23 cellular contexts compared by ENCODE assay signal in genomic region chr2:97724501-97724900, GRCh38. TPM values are rescaled to one million over a fixed set of nuclear protein-coding genes. Genes with fewer than 3 reads are reported as not detected.
A peak's percentile ranks its signal among the peaks of the same experiment; 100 is the strongest.
DNase-seq lines count a peak whose midpoint lies in the region; ATAC-seq and TF ChIP-seq lines count a peak whose summit lies in the region.
"Had no signal": no experiment of that assay in that cellular context is flagged by ENCODE, and none has a peak within 500 bp of the region (broad histone marks: within the 10 kb centered on the region; RNA-seq: fewer than 3 reads in every experiment).

No MANE protein-coding gene starts in this region.

- H2BK12ac ChIP-seq in trophoblast cell (ENCODE audit: low read length): no peak overlapping the region

- H3K9ac ChIP-seq in trophoblast cell (ENCODE audit: low read length): no peak overlapping the region

- no peak overlapping the region for H2AFZ ChIP-seq in trophoblast cell (ENCODE audit: insufficient read depth, low read length, poor library complexity)

- H3K4me1 Mint-ChIP-seq in activated CD8-positive, alpha-beta T cell treated with anti-CD3 and anti-CD28 coated beads for 36 hours (ENCODE audit: low read depth): peaks cover 80% of the 10 kb centered on the region
- peaks cover 80% of the 10 kb centered on the region for H3K4me1 Mint-ChIP-seq in activated CD8-positive, alpha-beta T cell treated with anti-CD3 and anti-CD28 coated beads, Interleukin-2, amount 10 ng/mL, durations not matched to agents 7 days and 5 days (ENCODE audit: low read depth)
- peaks cover 83% of the 10 kb centered on the region for H3K4me1 Mint-ChIP-seq in CD8-positive, alpha-beta T cell (ENCODE audit: low read depth)
- H3K4me1 Mint-ChIP-seq in immature natural killer cell: peaks cover 93 to 98% of the 10 kb centered on the region in 2 donors
- no peaks in the 10 kb centered on the region for H3K4me1 Mint-ChIP-seq in HFFc6 (ENCODE audit: low read depth)

- no peak for ATAC-seq in activated CD8-positive, alpha-beta T cell treated with anti-CD3 and anti-CD28 coated beads for 36 hours
- ATAC-seq in activated CD8-positive, alpha-beta T cell treated with anti-CD3 and anti-CD28 coated beads, Interleukin-2, amount 10 ng/mL, durations not matched to agents 7 days and 5 days: no peak
- no peak for ATAC-seq in CD8-positive, alpha-beta T cell
- ATAC-seq in GM19324 (IDR thresholded peaks at IDR 0.05; ENCODE audit: low FRiP score, unreplicated experiment): no peak
- ATAC-seq: Right ventricle myocardium inferior had no signal

- no peaks in the 10 kb centered on the region for H3K27me3 Mint-ChIP-seq in activated CD8-positive, alpha-beta T cell treated with anti-CD3 and anti-CD28 coated beads for 36 hours
- no peaks in the 10 kb centered on the region for H3K27me3 Mint-ChIP-seq in activated CD8-positive, alpha-beta T cell treated with anti-CD3 and anti-CD28 coated beads, Interleukin-2, amount 10 ng/mL, durations not matched to agents 7 days and 5 days (ENCODE audit: low read depth)
- no peaks in the 10 kb centered on the region for H3K27me3 Mint-ChIP-seq in CD8-positive, alpha-beta T cell (ENCODE audit: low read depth)
- H3K27me3 Mint-ChIP-seq in immature natural killer cell (ENCODE audit: low read depth in 3 of 3): peaks cover 4 to 16% (median 13%) of the 10 kb centered on the region in 3 donors
- peaks cover 18% of the 10 kb centered on the region for H3K27me3 Mint-ChIP-seq in HFFc6 (ENCODE audit: insufficient read depth)

- no peaks in the 10 kb centered on the region for H3K9me3 ChIP-seq in CD8-positive, alpha-beta T cell (ENCODE audit: low read length)
- H3K9me3 ChIP-seq in spleen (peaks cover 0 to under 1% (median 0%) of the 10 kb centered on the region in 8 donors), trophoblast cell (ENCODE audit: insufficient read depth, low read depth, low read length) (peaks cover 6% of the 10 kb centered on the region)

- H3K4me3 Mint-ChIP-seq in activated CD8-positive, alpha-beta T cell treated with anti-CD3 and anti-CD28 coated beads for 36 hours: no peak overlapping the region
- H3K4me3 Mint-ChIP-seq in activated CD8-positive, alpha-beta T cell treated with anti-CD3 and anti-CD28 coated beads, Interleukin-2, amount 10 ng/mL, durations not matched to agents 7 days and 5 days: no peak overlapping the region
- H3K4me3 Mint-ChIP-seq in CD8-positive, alpha-beta T cell: no peak overlapping the region
- H3K4me3 Mint-ChIP-seq in immature natural killer cell (peak overlapping the region in 4 of 5 donors; percentile 20 to 36 (median 32)), HFFc6 (no peak overlapping the region)

- POLR2A ChIA-PET in activated CD8-positive, alpha-beta T cell treated with anti-CD3 and anti-CD28 coated beads for 36 hours (lab: Charles Lee): interaction anchor here (0.9 to 6.3 kb wide), 5 partner anchors 11 to 400 kb away, joined by 3 to 56 read pairs (median 5); partner anchors contain the start of genes ACTR1B and ZAP70
- POLR2A ChIA-PET in activated CD8-positive, alpha-beta T cell treated with anti-CD3 and anti-CD28 coated beads, Interleukin-2, amount 10 ng/mL, durations not matched to agents 7 days and 5 days (lab: Charles Lee): interaction anchor here (1.1 kb wide), 1 partner anchor 16 kb away, joined by 3 read pairs; no protein-coding TSS in a partner anchor
- POLR2A ChIA-PET in CD8-positive, alpha-beta T cell (lab: Charles Lee): interaction anchor here (3.0 kb wide), 1 partner anchor 11 kb away, joined by 13 read pairs; the partner anchor contains the start of gene ZAP70

- H3K4me2 ChIP-seq in trophoblast cell (ENCODE audit: low read length): no peak overlapping the region

- H3K79me2 ChIP-seq in trophoblast cell (ENCODE audit: control insufficient read depth, insufficient read depth, low read length, poor library complexity): no peaks in the 10 kb centered on the region

- WGBS in spleen, 5 donors: 83 to 93% (median 88%) methylated on average over 17 of the region's 17 CpGs
- no CpG with 5 or more reads among the region's 17 CpGs for WGBS in trophoblast cell (ENCODE audit: extremely low coverage, insufficient coverage, insufficient read length)

- no peak for TF ChIP-seq POLR2A in spleen (IDR thresholded peaks at IDR 0.05)

- peaks cover 6% of the 10 kb centered on the region for H3K9me3 Mint-ChIP-seq in activated CD8-positive, alpha-beta T cell treated with anti-CD3 and anti-CD28 coated beads for 36 hours
- peaks cover 10% of the 10 kb centered on the region for H3K9me3 Mint-ChIP-seq in activated CD8-positive, alpha-beta T cell treated with anti-CD3 and anti-CD28 coated beads, Interleukin-2, amount 10 ng/mL, durations not matched to agents 7 days and 5 days (ENCODE audit: insufficient read depth)
- H3K9me3 Mint-ChIP-seq in CD8-positive, alpha-beta T cell: no peaks in the 10 kb centered on the region
- H3K9me3 Mint-ChIP-seq in immature natural killer cell (no peaks in the 10 kb centered on the region), HFFc6 (0 out of 2 replicates have a peak, but pooled peaks cover 4% of the 10 kb centered on the region)

- peak overlapping the region; percentile 51 for H3K27ac Mint-ChIP-seq in activated CD8-positive, alpha-beta T cell treated with anti-CD3 and anti-CD28 coated beads for 36 hours
- H3K27ac Mint-ChIP-seq in activated CD8-positive, alpha-beta T cell treated with anti-CD3 and anti-CD28 coated beads, Interleukin-2, amount 10 ng/mL, durations not matched to agents 7 days and 5 days: no peak overlapping the region
- H3K27ac Mint-ChIP-seq in CD8-positive, alpha-beta T cell: peak overlapping the region; percentile 41
- H3K27ac Mint-ChIP-seq in immature natural killer cell: peak overlapping the region in 5 of 6 donors; percentile 64 to 92 (median 86)
- no peak overlapping the region for H3K27ac Mint-ChIP-seq in HFFc6

- H3K36me3 Mint-ChIP-seq in activated CD8-positive, alpha-beta T cell treated with anti-CD3 and anti-CD28 coated beads for 36 hours (ENCODE audit: low read depth): peaks cover 85% of the 10 kb centered on the region
- peaks cover 89% of the 10 kb centered on the region for H3K36me3 Mint-ChIP-seq in activated CD8-positive, alpha-beta T cell treated with anti-CD3 and anti-CD28 coated beads, Interleukin-2, amount 10 ng/mL, durations not matched to agents 7 days and 5 days (ENCODE audit: low read depth)
- H3K36me3 Mint-ChIP-seq in CD8-positive, alpha-beta T cell: peaks cover 88% of the 10 kb centered on the region
- peaks cover 49 to 68% (median 58%) of the 10 kb centered on the region in 3 donors for H3K36me3 Mint-ChIP-seq in immature natural killer cell
- H3K36me3 Mint-ChIP-seq in HFFc6 (ENCODE audit: low read depth): peaks cover 4% of the 10 kb centered on the region; the same call in 1 of the 2 replicates

- H3K27me3 ChIP-seq in CD8-positive, alpha-beta T cell (ENCODE audit: insufficient read depth, low read length): no peaks in the 10 kb centered on the region
- no peaks in the 10 kb centered on the region for H3K27me3 ChIP-seq in spleen (replicated peaks in 1 of 7)
- H3K27me3 ChIP-seq in trophoblast cell (ENCODE audit: insufficient read depth, low read length): no peaks in the 10 kb centered on the region
- H3K27me3 ChIP-seq: Peyer's patch had no signal

- peaks cover 83% of the 10 kb centered on the region for H3K36me3 ChIP-seq in CD8-positive, alpha-beta T cell (ENCODE audit: insufficient read depth, low read length)
- H3K36me3 ChIP-seq in spleen: peaks cover 0 to 39% (median 0%) of the 10 kb centered on the region in 6 donors
- no peaks in the 10 kb centered on the region for H3K36me3 ChIP-seq in trophoblast cell (ENCODE audit: control insufficient read depth in 1 of 2, insufficient read depth in 2 of 2, low read length in 2 of 2)
- H3K36me3 ChIP-seq: Peyer's patch had no signal

- CTCF ChIA-PET in activated CD8-positive, alpha-beta T cell treated with anti-CD3 and anti-CD28 coated beads for 36 hours (lab: Charles Lee): interaction anchor here (14.1 kb wide), 1 partner anchor 20 kb away, joined by 167 read pairs; no protein-coding TSS in a partner anchor
- CTCF ChIA-PET in activated CD8-positive, alpha-beta T cell treated with anti-CD3 and anti-CD28 coated beads, Interleukin-2, amount 10 ng/mL, durations not matched to agents 7 days and 5 days (lab: Charles Lee): no interaction called here
- CTCF ChIA-PET in CD8-positive, alpha-beta T cell (lab: Charles Lee): interaction anchor here (0.9 to 1.7 kb wide), 5 partner anchors 11 to 133 kb away, joined by 3 to 6 read pairs (median 3); partner anchors contain the start of gene ZAP70

- no peak for TF ChIP-seq CTCF in activated CD8-positive, alpha-beta T cell treated with anti-CD3 and anti-CD28 coated beads for 36 hours (IDR thresholded peaks at IDR 0.05)
- no peak for TF ChIP-seq CTCF in CD8-positive, alpha-beta T cell (IDR thresholded peaks at IDR 0.05)
- TF ChIP-seq CTCF in spleen (IDR thresholded peaks at IDR 0.05 in 8 of 11, conservative IDR thresholded peaks at IDR 0.05 in 3 of 11) (no peak), HFFc6 (IDR thresholded peaks at IDR 0.05) (no peak)

- DNase-seq in activated CD8-positive, alpha-beta T cell treated with anti-CD3 and anti-CD28 coated beads for 36 hours: no peak
- DNase-seq in activated CD8-positive, alpha-beta T cell treated with anti-CD3 and anti-CD28 coated beads, Interleukin-2, amount 10 ng/mL, durations not matched to agents 7 days and 5 days: no peak
- no peak for DNase-seq in CD8-positive, alpha-beta T cell
- DNase-seq in immature natural killer cell (no peak), spleen (peak; percentile 58), trophoblast cell (no peak), HFFc6 (no peak)
- DNase-seq: AML-193; Calu3; DMS53; KBM-7; MV-4-11; NCI-H1417; NCI-H187; NCI-H2107; NCI-H510A; NCI-H748 treated with DMSO at 0.1 percent for 48 hours; NK-92 treated with Interleukin-12 subunit alpha and Interleukin-12 subunit beta, amount 100 ng/mL, for 24 hours had no signal

- no peak overlapping the region for H3K23ac ChIP-seq in trophoblast cell (ENCODE audit: low read length)

- intact Hi-C loops in activated CD8-positive, alpha-beta T cell treated with anti-CD3 and anti-CD28 coated beads for 36 hours (cut with micrococcal nuclease): no loop called here
- intact Hi-C loops in CD8-positive, alpha-beta T cell (cut with DNase I, micrococcal nuclease): no loop called here
- intact Hi-C loops in spleen (cut with DNase I; ENCODE audit: low total_unique reads): no loop called here

- no peak overlapping the region for H3K18ac ChIP-seq in trophoblast cell (ENCODE audit: low read length)

- H2AK5ac ChIP-seq in trophoblast cell (ENCODE audit: low read length): no peak overlapping the region

- no peak overlapping the region for H3K4me3 ChIP-seq in CD8-positive, alpha-beta T cell (ENCODE audit: low read depth, low read length)
- H3K4me3 ChIP-seq in spleen (no peak overlapping the region), trophoblast cell (ENCODE audit: low read depth, low read length) (no peak overlapping the region)
- H3K4me3 ChIP-seq: Peyer's patch had no signal

- H4K8ac ChIP-seq in trophoblast cell (ENCODE audit: low read depth, low read length): no peak overlapping the region

- H3K4ac ChIP-seq in trophoblast cell (ENCODE audit: low read depth, low read length): no peak overlapping the region

- no peak overlapping the region for H3K14ac ChIP-seq in trophoblast cell (ENCODE audit: low read length)

- H2BK120ac ChIP-seq in trophoblast cell (ENCODE audit: insufficient read depth, low read length, poor library complexity): no peak overlapping the region

- H3K4me1 ChIP-seq in CD8-positive, alpha-beta T cell (ENCODE audit: insufficient read depth, low read length): peaks cover 85% of the 10 kb centered on the region
- peaks cover 0 to 94% (median 11%) of the 10 kb centered on the region in 6 donors for H3K4me1 ChIP-seq in spleen
- peaks cover 4% of the 10 kb centered on the region in 2 experiments for H3K4me1 ChIP-seq in trophoblast cell (ENCODE audit: control insufficient read depth in 1 of 2, insufficient read depth in 2 of 2, low read length in 2 of 2)

- H4K12ac ChIP-seq in trophoblast cell (ENCODE audit: low read depth, low read length): no peak overlapping the region

- H3K27ac ChIP-seq in CD8-positive, alpha-beta T cell (ENCODE audit: low read depth, low read length): no peak overlapping the region
- H3K27ac ChIP-seq in spleen: no peak overlapping the region
- H3K27ac ChIP-seq in trophoblast cell (ENCODE audit: low read depth, low read length): no peak overlapping the region
- H3K27ac ChIP-seq: 22Rv1, Peyer's patch had no signal

- H4K91ac ChIP-seq in trophoblast cell (ENCODE audit: low read depth, low read length): no peak overlapping the region

- no peaks in the 10 kb centered on the region for H3K79me1 ChIP-seq in trophoblast cell (ENCODE audit: low read length)

- no peak overlapping the region for H2BK5ac ChIP-seq in trophoblast cell (ENCODE audit: low read depth, low read length, poor library complexity)

RNA-seq across cellular contexts. Expression of gene ZAP70, which starts 11.1 kb away (rescaled TPM):
- total RNA-seq in activated CD8-positive, alpha-beta T cell treated with anti-CD3 and anti-CD28 coated beads for 36 hours: 100 to 1,000 TPM; 218 TPM
- total RNA-seq in activated CD8-positive, alpha-beta T cell treated with anti-CD3 and anti-CD28 coated beads, Interleukin-2, amount 10 ng/mL, durations not matched to agents 7 days and 5 days: 100 to 1,000 TPM; 268 to 297 TPM
- 100 to 1,000 TPM; 487 to 512 TPM for total RNA-seq in CD8-positive, alpha-beta T cell
- 100 to 1,000 TPM; 219 to 329 (median 246) TPM for polyA plus RNA-seq in immature natural killer cell
- 10 to 100 TPM; 49.9 to 96.1 (median 81.3) TPM for total RNA-seq in spleen
- polyA plus RNA-seq in spleen: 10 to 100 TPM; 35.2 to 50.4 (median 49.2) TPM
- polyA plus RNA-seq in trophoblast cell (2013): 3.2 and 3.3 TPM in 2 replicates
- not detected for total RNA-seq in HFFc6 (2021; fragmentation: NEBNext Ultra II Directional; extraction: Animal tissue kit (Norgen Biotek cat#: 25700))
- total RNA-seq: Calu3, H4 had no signal

RNA-seq across cellular contexts. Expression of gene C2orf92, which starts 55.0 kb away (rescaled TPM):
- 10 to 100 TPM in 1 of 2 experiments, 1 to 10 TPM in 1; 6.8 to 11.7 TPM for total RNA-seq in activated CD8-positive, alpha-beta T cell treated with anti-CD3 and anti-CD28 coated beads for 36 hours
- 1 to 10 TPM; 4.0 to 5.5 TPM for total RNA-seq in activated CD8-positive, alpha-beta T cell treated with anti-CD3 and anti-CD28 coated beads, Interleukin-2, amount 10 ng/mL, durations not matched to agents 7 days and 5 days
- 1 to 10 TPM; 7.1 to 7.8 TPM for total RNA-seq in CD8-positive, alpha-beta T cell
- polyA plus RNA-seq in immature natural killer cell: under 1 TPM in 1 of 3 donors, not detected in 2; 0.37 TPM
- total RNA-seq in spleen: 10 to 100 TPM in 5 of 7 donors, 1 to 10 TPM in 2; 9.2 to 33.6 (median 21.6) TPM
- 10 to 100 TPM in 2 of 3 donors, 1 to 10 TPM in 1; 5.7 to 24.7 (median 21.2) TPM for polyA plus RNA-seq in spleen
- polyA plus RNA-seq in trophoblast cell (2013): 4.4 TPM in 2 replicates
- 1 to 10 TPM in 4 of 6 experiments, under 1 TPM in 2; 0.88 to 2.6 (median 1.2) TPM for total RNA-seq in HFFc6 (2021; fragmentation: NEBNext Ultra II Directional; extraction: Animal tissue kit (Norgen Biotek cat#: 25700))

Comparison
In these comparisons a context has a peak if more than half of its experiments do, and no peak if none do; other contexts are left out.
1. H3K27ac Mint-ChIP-seq: peak in activated CD8-positive, alpha-beta T cell treated with anti-CD3 and anti-CD28 coated beads for 36 hours (single experiment), CD8-positive, alpha-beta T cell (single experiment) and immature natural killer cell (5 of 6); none in activated CD8-positive, alpha-beta T cell treated with anti-CD3 and anti-CD28 coated beads, Interleukin-2, amount 10 ng/mL, durations not matched to agents 7 days and 5 days (single experiment) and HFFc6 (single experiment).
2. H3K4me3 Mint-ChIP-seq: peak in immature natural killer cell (4 of 5); none in activated CD8-positive, alpha-beta T cell treated with anti-CD3 and anti-CD28 coated beads for 36 hours (single experiment), activated CD8-positive, alpha-beta T cell treated with anti-CD3 and anti-CD28 coated beads, Interleukin-2, amount 10 ng/mL, durations not matched to agents 7 days and 5 days (single experiment), CD8-positive, alpha-beta T cell (single experiment) and HFFc6 (single experiment).
3. RNA of gene ZAP70, which starts 11.1 kb away (total RNA-seq): 487 to 512 TPM in CD8-positive, alpha-beta T cell, 268 to 297 TPM in activated CD8-positive, alpha-beta T cell treated with anti-CD3 and anti-CD28 coated beads, Interleukin-2, amount 10 ng/mL, durations not matched to agents 7 days and 5 days, 218 TPM in activated CD8-positive, alpha-beta T cell treated with anti-CD3 and anti-CD28 coated beads for 36 hours and 49.9 to 96.1 TPM in spleen; not detected in HFFc6; every median in the first group is over 10 times any median in the second.